In genomic region chr19:34241513-34242337, GRCh38 we compare ENCODE assay signal across 8 cellular contexts. TPM values are rescaled to one million over a fixed set of nuclear protein-coding genes. Genes with fewer than 3 reads are reported as not detected.
DNase-seq lines count a peak whose midpoint lies in the region; ATAC-seq, FAIRE-seq and TF ChIP-seq lines count a peak whose summit lies in the region.

No MANE protein-coding gene starts in this region.

- no peaks in the 10 kb centered on the region for H4K20me1 ChIP-seq in H1 (replicated peaks in 1 of 2; ENCODE audit: control insufficient read depth in 1 of 2, insufficient read depth in 2 of 2, low read length in 2 of 2)
- H4K20me1 ChIP-seq in GM23248 (ENCODE audit: insufficient read depth): no peaks in the 10 kb centered on the region

- no peak overlapping the region for H2BK5ac ChIP-seq in H1 (ENCODE audit: low read depth, low read length)

- in situ Hi-C loops in GM23248 (cut with MboI): no loop called here

- peaks cover 0 to 3% (median 0%) of the 10 kb centered on the region in 4 experiments; a peak in 2 of 7 replicates for H3K4me1 ChIP-seq in H1 (replicated peaks in 1 of 4; ENCODE audit: control insufficient read depth in 3 of 4, insufficient read depth in 4 of 4, low read length in 3 of 4)
- H3K4me1 ChIP-seq in upper lobe of left lung: no peaks in the 10 kb centered on the region
- peaks cover 11% of the 10 kb centered on the region for H3K4me1 ChIP-seq in GM23248 (ENCODE audit: insufficient read depth)

- TF ChIP-seq POLR2A in H1 (IDR thresholded peaks at IDR 0.05; ENCODE audit: control extremely low read depth in 1 of 2, low read depth in 2 of 2, low read length in 2 of 2): no peak
- no peak for TF ChIP-seq POLR2A in upper lobe of left lung (IDR thresholded peaks at IDR 0.05)

- FAIRE-seq in H1 (lab: Jason Lieb, UNC): peak; percentile 75

- H3K9ac ChIP-seq in H1 (replicated peaks in 1 of 4; ENCODE audit: extremely low read depth in 1 of 4, low read depth in 3 of 4, low read length in 3 of 4) (no peak overlapping the region), GM23248 (no peak overlapping the region)

- H3F3A ChIP-seq in GM23248 (ENCODE audit: insufficient read depth): no peaks in the 10 kb centered on the region

- CTCF ChIA-PET in H1 (lab: Charles Lee; ENCODE audit: partially characterized antibody): interaction anchor here (0.7 to 2.3 kb wide), 14 partner anchors 9 to 145 kb away, joined by 3 to 15 read pairs (median 4); no protein-coding TSS in a partner anchor

- H3K56ac ChIP-seq in H1 (replicated peaks; ENCODE audit: insufficient read length, low read depth, low read length): no peak overlapping the region

- H3K14ac ChIP-seq in H1 (ENCODE audit: insufficient read length): no peak overlapping the region

- no peaks in the 10 kb centered on the region for H3K79me2 ChIP-seq in H1 (ENCODE audit: control insufficient read depth in 1 of 2, insufficient read depth in 2 of 2, low read length in 2 of 2)
- no peaks in the 10 kb centered on the region for H3K79me2 ChIP-seq in GM23248 (ENCODE audit: insufficient read depth)

- H3K9me2 ChIP-seq in GM23248 (ENCODE audit: insufficient read depth): no peaks in the 10 kb centered on the region

- H3K36me3 ChIP-seq in H1 (ENCODE audit: control insufficient read depth in 2 of 4, insufficient read depth in 4 of 4, low read length in 3 of 4) (no peaks in the 10 kb centered on the region), upper lobe of left lung (no peaks in the 10 kb centered on the region), GM23248 (ENCODE audit: low read depth) (no peaks in the 10 kb centered on the region)

- H3K4me3 ChIP-seq in H1 (ENCODE audit: extremely low read depth in 1 of 4, insufficient read depth in 2 of 4, low read depth in 3 of 4, low read length in 4 of 4) (no peak overlapping the region), upper lobe of left lung (no peak overlapping the region), GM23248 (no peak overlapping the region)

- H3K4ac ChIP-seq in H1 (replicated peaks; ENCODE audit: insufficient read length, low read depth, low read length): no peak overlapping the region

- H3K27me3 ChIP-seq in H1 (replicated peaks in 1 of 4; ENCODE audit: control insufficient read depth in 3 of 4, extremely low read depth in 1 of 4, insufficient read depth in 3 of 4, low read length in 3 of 4) (no peaks in the 10 kb centered on the region), upper lobe of left lung (no peaks in the 10 kb centered on the region), GM23248 (replicated peaks; ENCODE audit: insufficient read depth) (no peaks in the 10 kb centered on the region)

- H3K23ac ChIP-seq in H1 (ENCODE audit: insufficient read length): no peak overlapping the region

- no peak overlapping the region for H2BK15ac ChIP-seq in H1 (ENCODE audit: low read length)

- H3K79me1 ChIP-seq in H1 (ENCODE audit: low read depth, low read length): no peaks in the 10 kb centered on the region

- TF ChIP-seq CTCF in H1 (IDR thresholded peaks at IDR 0.05; ENCODE audit: control extremely low read depth in 1 of 3, insufficient read depth in 1 of 3, low read depth in 1 of 3, low read length in 3 of 3): peak; percentile 87 to 97 (median 95)
- TF ChIP-seq CTCF in upper lobe of left lung (IDR thresholded peaks at IDR 0.05): peak in 4 of 6 experiments; percentile 25 to 42 (median 40)

- H2AFZ ChIP-seq in H1 (ENCODE audit: low read length) (no peak overlapping the region), GM23248 (no peak overlapping the region)

- no peak overlapping the region for H2BK120ac ChIP-seq in H1 (replicated peaks; ENCODE audit: low read depth, low read length)

- DNase-seq in stimulated activated CD4-positive, alpha-beta T cell treated with anti-CD3 and anti-CD28 coated beads, Interleukin-15, amount 100 ng/mL, for 24 hours: peak; percentile 34
- DNase-seq in stimulated activated CD4-positive, alpha-beta T cell treated with anti-CD3 and anti-CD28 coated beads, Interleukin-4, amount 100 ng/mL, for 4 hours: no peak
- peak; percentile 65 to 87 for DNase-seq in NCI-H526 (lab: John Stamatoyannopoulos, UW)
- DNase-seq in H1 (ENCODE audit: low read depth in 1 of 2, low spot score in 2 of 2): peak; percentile 77 to 83
- peak; percentile 83 to 87 for DNase-seq in upper lobe of left lung
- DNase-seq in SKM-1 (lab: John Stamatoyannopoulos, UW; ENCODE audit: unreplicated experiment): no peak
- DNase-seq in NCI-H1694 (lab: John Stamatoyannopoulos, UW): no peak
- DNase-seq in GM23248: no peak

- no peak overlapping the region for H3K4me2 ChIP-seq in H1 (ENCODE audit: insufficient read depth in 1 of 2, low read depth in 2 of 2, low read length in 2 of 2)
- no peak overlapping the region for H3K4me2 ChIP-seq in GM23248 (ENCODE audit: unreplicated experiment)

- peak; percentile 79 to 81 for TF ChIP-seq RAD21 in H1 (IDR thresholded peaks at IDR 0.05 in 1 of 2, conservative IDR thresholded peaks at IDR 0.05 in 1 of 2; ENCODE audit: low read depth in 2 of 2, low read length in 2 of 2)

- no peak overlapping the region for H2AK5ac ChIP-seq in H1 (ENCODE audit: low read depth, low read length)

- no peak overlapping the region for H4K5ac ChIP-seq in H1 (ENCODE audit: insufficient read length, low read depth, low read length)

- H3K18ac ChIP-seq in H1 (ENCODE audit: extremely low read depth, low read length): no peak overlapping the region

- no peak overlapping the region for H4K91ac ChIP-seq in H1 (replicated peaks; ENCODE audit: insufficient read length, low read length)

- ATAC-seq in upper lobe of left lung (ENCODE audit: low FRiP score in 2 of 2): peak; percentile 66 to 94

- no peak overlapping the region for H2BK20ac ChIP-seq in H1 (ENCODE audit: low read length)

- 49% methylated on average over 13 of the region's 13 CpGs; no CpG with 5 or more reads in 1 of the 2 experiments for WGBS in H1 (ENCODE audit: extremely low coverage in 1 of 2, insufficient coverage in 1 of 2, insufficient read length in 1 of 2, insufficient replicate concordance in 2 of 2, low coverage in 1 of 2, low lambda C conversion rate in 2 of 2, missing lambda C conversion rate in 1 of 2), 2 experiments
- WGBS in upper lobe of left lung, 2 donors: 73 to 78% methylated on average over 13 of the region's 13 CpGs
- 77 to 83% methylated on average over 13 of the region's 13 CpGs for WGBS in GM23248 (ENCODE audit: low coverage in 1 of 2, low lambda C conversion rate in 2 of 2, missing lambda C conversion rate in 2 of 2), 2 experiments

- POLR2A ChIA-PET in H1 (lab: Charles Lee; ENCODE audit: partially characterized antibody): interaction anchor here (0.7 to 1.4 kb wide), 5 partner anchors 9 to 102 kb away, joined by 3 to 4 read pairs (median 4); no protein-coding TSS in a partner anchor

- H2BK12ac ChIP-seq in H1 (ENCODE audit: low read depth, low read length): no peak overlapping the region

- H3K27ac ChIP-seq in H1 (ENCODE audit: low read depth, low read length) (no peak overlapping the region), upper lobe of left lung (no peak overlapping the region), GM23248 (no peak overlapping the region)

- H3K9me3 ChIP-seq in H1 (ENCODE audit: insufficient read depth in 2 of 2, low read depth in 1 of 2, low read length in 1 of 2): no peaks in the 10 kb centered on the region
- H3K9me3 ChIP-seq in upper lobe of left lung: no peaks in the 10 kb centered on the region
- H3K9me3 ChIP-seq in GM23248 (ENCODE audit: low read depth): no peaks in the 10 kb centered on the region

- no peak overlapping the region for H4K8ac ChIP-seq in H1 (ENCODE audit: extremely low read depth, insufficient read depth, low read length)

- no peak for TF ChIP-seq EP300 in H1 (IDR thresholded peaks at IDR 0.05; ENCODE audit: borderline replicate concordance in 1 of 2, low read depth in 2 of 2, low read length in 2 of 2)
- TF ChIP-seq EP300 in upper lobe of left lung (IDR thresholded peaks at IDR 0.05): no peak

- no peaks in the 10 kb centered on the region for H3K23me2 ChIP-seq in H1 (ENCODE audit: low read depth, low read length)

TF ChIP-seq in H1, 55 proteins besides CTCF, POLR2A, EP300 and RAD21:
- TF ChIP-seq TCF12 (IDR thresholded peaks at IDR 0.05; ENCODE audit: low read depth, low read length): 0 out of 2 replicates have a peak, but pooled peaks have one; percentile 39
- TF ChIP-seq, protein P1, sequence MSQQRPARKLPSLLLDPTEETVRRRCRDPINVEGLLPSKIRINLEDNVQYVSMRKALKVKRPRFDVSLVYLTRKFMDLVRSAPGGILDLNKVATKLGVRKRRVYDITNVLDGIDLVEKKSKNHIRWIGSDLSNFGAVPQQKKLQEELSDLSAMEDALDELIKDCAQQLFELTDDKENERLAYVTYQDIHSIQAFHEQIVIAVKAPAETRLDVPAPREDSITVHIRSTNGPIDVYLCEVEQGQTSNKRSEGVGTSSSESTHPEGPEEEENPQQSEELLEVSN (IDR thresholded peaks at IDR 0.05): peak; percentile 66; the same call in 1 of the 2 replicates
- TF ChIP-seq TBP (IDR thresholded peaks at IDR 0.05; ENCODE audit: low read depth, low read length): no peak
- TF ChIP-seq, protein P2, sequence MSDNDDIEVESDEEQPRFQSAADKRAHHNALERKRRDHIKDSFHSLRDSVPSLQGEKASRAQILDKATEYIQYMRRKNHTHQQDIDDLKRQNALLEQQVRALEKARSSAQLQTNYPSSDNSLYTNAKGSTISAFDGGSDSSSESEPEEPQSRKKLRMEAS (IDR thresholded peaks at IDR 0.05): peak; percentile 93
- no peak for TF ChIP-seq HDAC6 (IDR thresholded peaks at IDR 0.05; ENCODE audit: low read depth, low read length)
- TF ChIP-seq CREB1 (IDR thresholded peaks at IDR 0.05): 0 out of 2 replicates have a peak, but pooled peaks have one; percentile 53
- TF ChIP-seq ASH2L (IDR thresholded peaks at IDR 0.05; ENCODE audit: low read length): no peak

RNA-seq across cellular contexts. Expression of gene GARRE1, which starts 12.6 kb away (rescaled TPM):
- 19.4 and 23.1 TPM in 2 replicates for total RNA-seq in H1 (2021; fragmentation: NEBNext Ultra II Directional; extraction: Animal tissue kit (Norgen Biotek cat#: 25700))
- polyA plus RNA-seq in H1 (2011; rRNA removed): 16.4 and 23.6 TPM in 2 replicates
- 15.3 TPM for polyA plus RNA-seq in H1 (2011; cell fraction: cytosol; rRNA removed)
- 18.4 TPM for polyA plus RNA-seq in H1 (2011; cell fraction: nucleus; rRNA removed)
- 11.4 to 15.5 TPM (median 12.9 TPM) in 4 replicates for polyA plus RNA-seq in H1 (2012, experiment 1 of 2)
- polyA plus RNA-seq in H1 (2012, experiment 2 of 2): 5.9 TPM
- polyA plus RNA-seq in H1 (2013, experiment 1 of 2): 23.5 TPM
- 20.7 TPM for polyA plus RNA-seq in H1 (2013, experiment 2 of 2)
- polyA minus RNA-seq in H1 (2011; rRNA and poly(A)+ RNA removed): 18.4 and 20.4 TPM in 2 replicates
- 17.0 TPM for polyA minus RNA-seq in H1 (2011; cell fraction: cytosol; rRNA and poly(A)+ RNA removed)
- 15.2 TPM for polyA minus RNA-seq in H1 (2011; cell fraction: nucleus; rRNA and poly(A)+ RNA removed)
- 10 to 100 TPM; 18.2 to 36.7 (median 28.1) TPM for total RNA-seq in upper lobe of left lung
- 18.0 and 19.0 TPM in 2 replicates for total RNA-seq in GM23248 (2014; rRNA removed; shearing (Covaris generic))
- polyA plus RNA-seq in GM23248 (2016; fragmentation: Nextera tagmentation; extraction: Ambion mirVana): 10.9 and 12.1 TPM in 2 replicates

Comparison
In these comparisons a context has a peak if more than half of its experiments do, and no peak if none do; other contexts are left out.
1. DNase-seq: peak in stimulated activated CD4-positive, alpha-beta T cell treated with anti-CD3 and anti-CD28 coated beads, Interleukin-15, amount 100 ng/mL, for 24 hours (single experiment), NCI-H526 (2 of 2), H1 (2 of 2) and upper lobe of left lung (2 of 2); none in stimulated activated CD4-positive, alpha-beta T cell treated with anti-CD3 and anti-CD28 coated beads, Interleukin-4, amount 100 ng/mL, for 4 hours (0 of 2), SKM-1 (single experiment), NCI-H1694 (single experiment) and GM23248 (single experiment).